34 cellular contexts compared by ENCODE assay signal in the genomic region with DNA sequence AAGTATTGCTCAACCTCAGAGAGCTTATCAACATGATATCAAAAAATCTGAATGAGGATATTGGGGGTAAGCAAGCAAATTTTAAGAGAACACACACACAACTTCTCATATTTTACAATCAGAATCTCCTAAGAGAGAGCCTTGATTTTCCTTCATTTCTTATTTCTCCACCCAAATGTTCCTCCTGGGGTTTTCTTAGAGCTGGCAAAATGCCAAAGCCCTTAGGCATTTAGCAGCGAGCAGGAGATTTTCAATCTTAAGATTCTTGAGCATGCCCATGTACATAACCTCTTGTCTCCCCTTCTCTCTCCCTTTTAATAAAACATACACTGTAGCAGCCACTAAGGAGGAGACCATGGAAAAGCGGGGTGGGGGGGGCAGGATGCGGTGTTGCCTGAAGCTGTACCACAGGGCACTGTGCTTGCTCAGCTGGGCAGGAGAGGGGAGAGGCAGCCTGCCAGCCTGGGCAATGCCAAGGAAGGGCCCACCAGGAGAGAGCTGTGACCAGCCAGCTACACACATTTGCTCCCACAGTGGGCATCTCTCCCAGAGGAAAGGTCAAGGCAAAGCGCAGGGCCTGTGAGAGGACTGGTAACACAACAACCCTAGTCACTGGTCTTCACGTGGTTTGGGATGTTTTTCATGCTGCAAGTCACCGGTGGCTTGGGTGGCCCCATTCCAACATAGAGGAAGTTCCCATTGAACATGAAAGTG. TPM values are rescaled to one million over a fixed set of nuclear protein-coding genes. Genes with fewer than 3 reads are reported as not detected.
DNase-seq lines count a peak whose midpoint lies in the region; ATAC-seq and TF ChIP-seq lines count a peak whose summit lies in the region.
"Had no signal": no experiment of that assay in that cellular context is flagged by ENCODE, and none has a peak within 500 bp of the region (broad histone marks: within the 10 kb centered on the region; RNA-seq: fewer than 3 reads in every experiment).

No MANE protein-coding gene starts in this region.

- H3K9ac ChIP-seq in SK-N-MC (ENCODE audit: insufficient read length): no peak overlapping the region

- H3K9me3 ChIP-seq in SK-N-MC (ENCODE audit: low read depth, low read length) (no peaks in the 10 kb centered on the region), tibial nerve (no peaks in the 10 kb centered on the region)
- H3K9me3 ChIP-seq in effector memory CD4-positive, alpha-beta T cell (ENCODE audit: control insufficient read depth, low read length): no peaks in the 10 kb centered on the region
- H3K9me3 ChIP-seq: gastrocnemius medialis, ovary, right atrium auricular region, transverse colon had no signal

- WGBS in tibial nerve, 2 donors: 37 to 56% methylated on average over 5 to 6 of the region's 6 CpGs

- TF ChIP-seq CTCF in dorsolateral prefrontal cortex (IDR thresholded peaks at IDR 0.05 in 54 of 56, conservative IDR thresholded peaks at IDR 0.05 in 2 of 56; ENCODE audit: low read depth in 1 of 56, partially characterized antibody in 56 of 56) (no peak), tibial nerve (IDR thresholded peaks at IDR 0.05) (no peak)

- H3K4me1 ChIP-seq in effector memory CD4-positive, alpha-beta T cell (ENCODE audit: control insufficient read depth, insufficient read depth, low read length, poor library complexity, severe bottlenecking): no peaks in the 10 kb centered on the region
- H3K4me1 ChIP-seq in tibial nerve: peaks cover 0 to 18% (median 5%) of the 10 kb centered on the region in 4 donors

- H3K27ac ChIP-seq in SK-N-MC: no peak overlapping the region
- peak overlapping the region in 34 of 59 donors; percentile 2 to 87 (median 50) for H3K27ac ChIP-seq in dorsolateral prefrontal cortex
- H3K27ac ChIP-seq in effector memory CD4-positive, alpha-beta T cell (ENCODE audit: insufficient read depth, low read length, poor library complexity, severe bottlenecking): no peak overlapping the region
- H3K27ac ChIP-seq in tibial nerve: no peak overlapping the region
- H3K27ac ChIP-seq: 22Rv1, C4-2B, gastrocnemius medialis, ovary, right atrium auricular region, transverse colon had no signal

- H3K27me3 ChIP-seq in dorsolateral prefrontal cortex: no peaks in the 10 kb centered on the region
- no peaks in the 10 kb centered on the region for H3K27me3 ChIP-seq in effector memory CD4-positive, alpha-beta T cell (replicated peaks; ENCODE audit: control insufficient read depth, insufficient read depth, low read length, poor library complexity, severe bottlenecking)
- peaks cover 0 to 31% of the 10 kb centered on the region in 2 donors for H3K27me3 ChIP-seq in tibial nerve
- H3K27me3 ChIP-seq: ovary had no signal

- TF ChIP-seq EP300 in tibial nerve (IDR thresholded peaks at IDR 0.05): no peak

- H3K4me3 ChIP-seq in SK-N-MC (no peak overlapping the region), dorsolateral prefrontal cortex (peak overlapping the region in 50 of 59 donors; percentile 6 to 97 (median 84)), tibial nerve (no peak overlapping the region)
- no peak overlapping the region for H3K4me3 ChIP-seq in effector memory CD4-positive, alpha-beta T cell (ENCODE audit: insufficient read depth, low read depth, low read length, poor library complexity, severe bottlenecking)
- H3K4me3 ChIP-seq: gastrocnemius medialis, ovary, right atrium auricular region, transverse colon had no signal

- ATAC-seq in stimulated activated naive CD8-positive, alpha-beta T cell treated with anti-CD3 and anti-CD28 coated beads, Interleukin-15, Interleukin-2, amounts not matched to agents 100 U/mL and 50 U/mL, for 24 hours: no peak
- ATAC-seq: activated CD8-positive, alpha-beta memory T cell treated with anti-CD3 and anti-CD28 coated beads, Interleukin-2, amount 10 ng/mL, durations not matched to agents 7 days and 5 days; activated T-cell treated with anti-CD3 and anti-CD28 coated beads, Interleukin-2, amount 50 U/mL, for 4 hours; gastrocnemius medialis; HCT116; Panc1; stimulated activated naive CD8-positive, alpha-beta T cell treated with anti-CD3 and anti-CD28 coated beads, Interleukin-15, amount 100 ng/mL, for 72 hours had no signal

- H3K36me3 ChIP-seq in SK-N-MC (ENCODE audit: insufficient read depth, low read length): no peaks in the 10 kb centered on the region
- no peaks in the 10 kb centered on the region for H3K36me3 ChIP-seq in effector memory CD4-positive, alpha-beta T cell (ENCODE audit: control insufficient read depth, insufficient read depth, low read length)
- no peaks in the 10 kb centered on the region for H3K36me3 ChIP-seq in tibial nerve
- H3K36me3 ChIP-seq: gastrocnemius medialis, ovary, right atrium auricular region, transverse colon had no signal

- intact Hi-C loops in dorsolateral prefrontal cortex (cut with DNase I) (loop anchor here in 1 of 2 donors (5.0 kb wide), 1 partner anchor 278 kb away; no protein-coding TSS in a partner anchor), posterior cingulate gyrus (cut with DNase I) (loop anchor here (10.0 kb wide), 1 partner anchor 150 kb away; no protein-coding TSS in a partner anchor)

- TF ChIP-seq POLR2A in tibial nerve (IDR thresholded peaks at IDR 0.05): no peak

- DNase-seq in DMS 273 (lab: John Stamatoyannopoulos, UW; ENCODE audit: unreplicated experiment): peak; percentile 4
- DNase-seq in DMS 273 treated with DMSO at 0.1 percent for 48 hours (lab: John Stamatoyannopoulos, UW): no peak
- peak; percentile 14 for DNase-seq in SK-N-MC (ENCODE audit: low read depth, low spot score)
- DNase-seq in dorsolateral prefrontal cortex: peak in 5 of 10 donors; percentile 31 to 68 (median 49)
- peak in 9 of 10 donors; percentile 24 to 88 (median 62) for DNase-seq in posterior cingulate gyrus
- no peak for DNase-seq in effector memory CD4-positive, alpha-beta T cell
- DNase-seq in stimulated activated naive CD8-positive, alpha-beta T cell treated with anti-CD3 and anti-CD28 coated beads, Interleukin-15, Interleukin-2, amounts not matched to agents 100 U/mL and 50 U/mL, for 24 hours: no peak
- DNase-seq in tibial nerve (ENCODE audit: low spot score in 2 of 2): no peak
- DNase-seq: activated CD4-positive, alpha-beta T cell treated with anti-CD3 and anti-CD28 coated beads, Interleukin-2, amount 50 U/mL, for 4 hours; activated CD8-positive, alpha-beta memory T cell treated with anti-CD3 and anti-CD28 coated beads, Interleukin-2, amount 10 ng/mL, durations not matched to agents 7 days and 5 days; activated gamma-delta T cell; activated naive CD8-positive, alpha-beta T cell treated with anti-CD3 and anti-CD28 coated beads, Interleukin-2, amount 10 ng/mL, durations not matched to agents 7 days and 5 days; activated T-cell treated with anti-CD3 and anti-CD28 coated beads, Interleukin-2, amount 50 U/mL, for 4 hours; COR-L47; gastrocnemius medialis; IMR-90; left cardiac atrium; NCI-H1048; NCI-H1694 treated with DMSO at 0.1 percent for 48 hours; NCI-H526; nephron progenitor cell; ovary; Right ventricle myocardium superior; stimulated activated CD8-positive, alpha-beta memory T cell treated with anti-CD3 and anti-CD28 coated beads, Interleukin-4, amount 100 ng/mL, for 48 hours; stimulated activated naive CD8-positive, alpha-beta T cell treated with anti-CD3 and anti-CD28 coated beads, Interleukin-15, amount 100 ng/mL, for 72 hours; T-helper 2 cell; transverse colon had no signal

RNA-seq across cellular contexts. Expression of gene BRINP2, which starts 4.3 kb away (rescaled TPM):
- total RNA-seq in dorsolateral prefrontal cortex (10 to 100 TPM; 23.4 to 88.2 (median 57.5) TPM), tibial nerve (not detected)
- total RNA-seq: activated CD8-positive, alpha-beta memory T cell treated with anti-CD3 and anti-CD28 coated beads, Interleukin-2, amount 10 ng/mL, durations not matched to agents 7 days and 5 days; activated naive CD8-positive, alpha-beta T cell treated with anti-CD3 and anti-CD28 coated beads, Interleukin-2, amount 10 ng/mL, durations not matched to agents 7 days and 5 days; activated T-cell treated with anti-CD3 and anti-CD28 coated beads, Interleukin-2, amount 50 U/mL, for 4 hours; chondrocyte; gastrocnemius medialis; IMR-90; lung microvascular endothelial cell; transverse colon had no signal

RNA-seq across cellular contexts. Expression of gene ASTN1, which starts 10.6 kb away (rescaled TPM):
- total RNA-seq in dorsolateral prefrontal cortex (100 to 1,000 TPM in 96 of 120 experiments, 10 to 100 TPM in 24; 51.9 to 159 (median 114) TPM), tibial nerve (under 1 TPM in 2 of 4 donors, not detected in 2; 0.30 to 0.63 TPM)
- total RNA-seq: activated CD8-positive, alpha-beta memory T cell treated with anti-CD3 and anti-CD28 coated beads, Interleukin-2, amount 10 ng/mL, durations not matched to agents 7 days and 5 days; activated naive CD8-positive, alpha-beta T cell treated with anti-CD3 and anti-CD28 coated beads, Interleukin-2, amount 10 ng/mL, durations not matched to agents 7 days and 5 days; activated T-cell treated with anti-CD3 and anti-CD28 coated beads, Interleukin-2, amount 50 U/mL, for 4 hours; chondrocyte; lung microvascular endothelial cell had no signal

Comparison
In these comparisons a context has a peak if more than half of its experiments do, and no peak if none do; other contexts are left out.
1. DNase-seq: peak in DMS 273 (single experiment), SK-N-MC (single experiment) and posterior cingulate gyrus (9 of 10); none in DMS 273 treated with DMSO at 0.1 percent for 48 hours (single experiment), effector memory CD4-positive, alpha-beta T cell (0 of 3), stimulated activated naive CD8-positive, alpha-beta T cell treated with anti-CD3 and anti-CD28 coated beads, Interleukin-15, Interleukin-2, amounts not matched to agents 100 U/mL and 50 U/mL, for 24 hours (single experiment) and tibial nerve (0 of 2).
2. H3K27ac ChIP-seq: peak in dorsolateral prefrontal cortex (34 of 59); none in SK-N-MC (single experiment), effector memory CD4-positive, alpha-beta T cell (single experiment) and tibial nerve (0 of 4).
3. H3K4me3 ChIP-seq: peak in dorsolateral prefrontal cortex (50 of 59); none in SK-N-MC (single experiment), effector memory CD4-positive, alpha-beta T cell (single experiment) and tibial nerve (0 of 4).
4. RNA of gene BRINP2, which starts 4.3 kb away (total RNA-seq): 23.4 to 88.2 TPM in dorsolateral prefrontal cortex; not detected in tibial nerve; every median in the first group is over 10 times any median in the second.
5. RNA of gene ASTN1, which starts 10.6 kb away (total RNA-seq): 51.9 to 159 TPM in dorsolateral prefrontal cortex; 0.30 to 0.63 TPM in tibial nerve; every median in the first group is over 10 times any median in the second.